ENCODE assay signal across 17 cellular contexts in genomic region chr1:31786366-31787060, GRCh38. TPM values are rescaled to one million over a fixed set of nuclear protein-coding genes. Genes with fewer than 3 reads are reported as not detected.
DNase-seq lines count a peak whose midpoint lies in the region; ATAC-seq, FAIRE-seq and TF ChIP-seq lines count a peak whose summit lies in the region.
"Had no signal": no experiment of that assay in that cellular context is flagged by ENCODE, and none has a peak within 500 bp of the region (broad histone marks: within the 10 kb centered on the region; RNA-seq: fewer than 3 reads in every experiment).

No MANE protein-coding gene starts in this region.

- no peak for ATAC-seq in upper lobe of right lung
- ATAC-seq in GM18861 (IDR thresholded peaks at IDR 0.05; ENCODE audit: unreplicated experiment), result no peak
- ATAC-seq: pancreas had no signal

- no peaks in the 10 kb centered on the region for H3K36me3 ChIP-seq in kidney (ENCODE audit: control insufficient read depth in 1 of 2, insufficient read depth in 2 of 2, low read length in 2 of 2)
- no peaks in the 10 kb centered on the region for H3K36me3 ChIP-seq in upper lobe of right lung
- no peaks in the 10 kb centered on the region for H3K36me3 ChIP-seq in thyroid gland
- H3K36me3 ChIP-seq: ascending aorta, esophagus muscularis mucosa, pancreas, upper lobe of left lung had no signal

- H3K4me1 ChIP-seq in kidney (ENCODE audit: control insufficient read depth in 1 of 2, insufficient read depth in 1 of 2, low read depth in 1 of 2, low read length in 2 of 2) (no peaks in the 10 kb centered on the region), upper lobe of right lung (peaks cover 3% of the 10 kb centered on the region), thyroid gland (peaks cover 0 to 4% of the 10 kb centered on the region in 2 donors)
- H3K4me1 ChIP-seq: pancreas had no signal

- H3K4me3 ChIP-seq in kidney (ENCODE audit: low read length in 2 of 2), result no peak overlapping the region
- H3K4me3 ChIP-seq in upper lobe of right lung, result no peak overlapping the region
- H3K4me3 ChIP-seq in thyroid gland (replicated peaks in 1 of 3), result no peak overlapping the region
- H3K4me3 ChIP-seq: ascending aorta, esophagus muscularis mucosa, pancreas, skin epidermis, upper lobe of left lung had no signal

- no peak for TF ChIP-seq POLR2A in thyroid gland (IDR thresholded peaks at IDR 0.05)

- H3K27me3 ChIP-seq in upper lobe of right lung, result no peaks in the 10 kb centered on the region
- H3K27me3 ChIP-seq in thyroid gland, result no peaks in the 10 kb centered on the region
- H3K27me3 ChIP-seq: ascending aorta, pancreas, upper lobe of left lung had no signal

- H3K9ac ChIP-seq in kidney (ENCODE audit: low read length in 2 of 2), result no peak overlapping the region

- TF ChIP-seq CTCF in kidney (IDR thresholded peaks at IDR 0.05; ENCODE audit: borderline replicate concordance, extremely low read depth, insufficient read depth), result no peak
- no peak for TF ChIP-seq CTCF in upper lobe of right lung (IDR thresholded peaks at IDR 0.05)
- no peak for TF ChIP-seq CTCF in thyroid gland (IDR thresholded peaks at IDR 0.05)

- DNase-seq in activated naive CD4-positive, alpha-beta T cell treated with anti-CD3 and anti-CD28 coated beads, Interleukin-2, amount 50 U/mL, for 16 hours, result peak; percentile 3
- no peak for DNase-seq in activated naive CD4-positive, alpha-beta T cell (lab: John Stamatoyannopoulos, UW)
- DNase-seq in NCI-H774 (lab: John Stamatoyannopoulos, UW) (peak; percentile 85), kidney (peak; percentile 71), upper lobe of right lung (peak; percentile 61), KG1 (lab: John Stamatoyannopoulos, UW) (no peak), thyroid gland (no peak)
- DNase-seq: GDM1, H7, MM.1S, NCI-H2227 treated with DMSO at 0.1 percent for 48 hours had no signal

- intact Hi-C loops in kidney (cut with DNase I) (no loop called here), upper lobe of right lung (cut with DNase I) (loop anchor here (5.0 kb wide), 1 partner anchor 119 kb away; no protein-coding TSS in a partner anchor), thyroid gland (cut with DNase I) (no loop called here)

- H3K27ac ChIP-seq in kidney (ENCODE audit: low read depth in 2 of 2, low read length in 2 of 2) (no peak overlapping the region), upper lobe of right lung (no peak overlapping the region), thyroid gland (no peak overlapping the region)
- H3K27ac ChIP-seq: pancreas had no signal

- H3K9me3 ChIP-seq in kidney (ENCODE audit: control insufficient read depth in 1 of 2, low read length in 2 of 2), result no peaks in the 10 kb centered on the region
- no peaks in the 10 kb centered on the region for H3K9me3 ChIP-seq in upper lobe of right lung
- no peaks in the 10 kb centered on the region for H3K9me3 ChIP-seq in thyroid gland
- H3K9me3 ChIP-seq: ascending aorta, esophagus muscularis mucosa, pancreas, upper lobe of left lung had no signal

- no peak for FAIRE-seq in kidney (lab: Jason Lieb, UNC)
- FAIRE-seq: pancreas had no signal

- 93 to 94% methylated on average over 16 of the region's 16 CpGs for WGBS in thyroid gland, 2 donors

RNA-seq across cellular contexts. Expression of gene ADGRB2, which starts 22.4 kb away (rescaled TPM):
- 3.2 TPM for total RNA-seq in kidney
- polyA plus RNA-seq in kidney (ENCODE audit: insufficient read depth, low read depth, low replicate concordance), result 5.3 TPM
- total RNA-seq in upper lobe of right lung, result 0.69 TPM
- total RNA-seq in thyroid gland, result 10 to 100 TPM in 2 of 4 donors, 1 to 10 TPM in 2; 2.4 to 14.3 (median 9.8) TPM

RNA-seq across cellular contexts. Expression of gene SPOCD1, which starts 29.3 kb away (rescaled TPM):
- 0.98 TPM for total RNA-seq in kidney
- 0.22 TPM for polyA plus RNA-seq in kidney (ENCODE audit: insufficient read depth, low read depth, low replicate concordance)
- total RNA-seq in upper lobe of right lung, result 31.4 TPM
- total RNA-seq in thyroid gland, result 1 to 10 TPM in 1 of 4 donors, under 1 TPM in 2, not detected in 1; 0.22 to 1.6 (median 0.96) TPM

Comparison
In these comparisons a context has a peak if more than half of its experiments do, and no peak if none do; other contexts are left out.
1. DNase-seq: peak in activated naive CD4-positive, alpha-beta T cell treated with anti-CD3 and anti-CD28 coated beads, Interleukin-2, amount 50 U/mL, for 16 hours (single experiment), NCI-H774 (single experiment), kidney (single experiment) and upper lobe of right lung (single experiment); none in activated naive CD4-positive, alpha-beta T cell (0 of 4), KG1 (single experiment) and thyroid gland (0 of 2).
2. RNA of gene SPOCD1, which starts 29.3 kb away (total RNA-seq): 31.4 TPM in upper lobe of right lung (single experiment); 0.98 TPM in kidney (single experiment) and 0.22 to 1.6 TPM in thyroid gland; every median in the first group is over 10 times any median in the second.